In the genomic region with DNA sequence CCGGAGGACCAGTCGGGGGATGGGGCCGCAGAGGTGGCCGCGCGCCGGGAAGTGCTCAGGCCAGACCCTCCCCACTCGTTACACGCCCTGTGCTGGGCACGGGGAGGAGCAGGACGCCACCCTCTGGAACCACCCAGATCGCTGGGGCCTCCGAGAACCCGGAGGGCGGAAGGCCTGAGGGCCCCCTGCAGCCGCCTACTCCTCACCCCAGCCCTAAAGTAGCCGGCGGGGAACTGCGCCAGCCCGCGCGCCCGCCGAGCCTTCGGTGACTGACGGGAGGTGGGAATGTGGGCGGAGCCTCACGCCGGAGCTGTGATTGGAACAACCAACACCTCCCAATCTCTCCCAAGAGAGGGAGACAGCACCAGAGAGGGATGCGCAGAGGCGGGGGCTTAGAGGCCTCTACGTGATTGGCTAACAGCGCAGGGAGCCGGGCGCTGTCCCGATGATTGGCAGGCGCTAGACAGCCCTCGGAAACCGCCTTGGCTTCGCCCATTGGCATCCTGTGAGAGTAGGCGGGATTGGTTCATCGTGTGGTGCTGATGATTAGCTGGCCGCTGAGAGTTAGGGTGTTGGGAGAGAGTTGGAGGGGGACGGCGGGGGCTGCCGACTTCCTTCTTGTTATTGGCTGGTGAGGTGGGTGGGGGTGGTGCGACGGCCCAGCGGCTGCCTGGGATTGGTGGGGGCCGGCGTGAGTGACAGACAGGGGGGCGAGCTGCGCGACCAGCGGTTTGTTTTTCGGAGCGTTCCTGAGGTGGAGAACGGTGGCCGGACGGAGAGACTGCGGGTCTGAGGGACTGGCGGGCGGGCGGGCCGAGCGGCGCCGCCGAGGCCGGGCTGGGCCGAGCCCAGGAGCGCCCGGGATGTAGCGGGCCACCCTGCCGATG, we compare ENCODE assay signal across 8 cellular contexts. TPM values are rescaled to one million over a fixed set of nuclear protein-coding genes. Genes with fewer than 3 reads are reported as not detected.
A peak's percentile ranks its signal among the peaks of the same experiment; 100 is the strongest.
DNase-seq lines count a peak whose midpoint lies in the region; ATAC-seq, FAIRE-seq and TF ChIP-seq lines count a peak whose summit lies in the region.

MAP3K3 (plus strand) TSS at position 734 of the 887 bp plus-strand sequence. CDS start 343 bp downstream, outside the sequence.

- peaks cover 16% of the 10 kb centered on the region for H3K4me1 Mint-ChIP-seq in Caco-2 (ENCODE audit: low read depth, unreplicated experiment)
- H3K4me1 Mint-ChIP-seq in effector memory CD8-positive, alpha-beta T cell (ENCODE audit: low read depth in 2 of 2): peaks cover 30 to 35% of the 10 kb centered on the region in 2 donors

- H3K36me3 ChIP-seq in Caco-2 (ENCODE audit: control insufficient read depth, insufficient read depth, low read length): no peaks in the 10 kb centered on the region

- BruUV-seq in Caco-2 (replicated peaks; lab: Mats Ljungman, UMichigan): no TSS peak

- H3K27me3 Mint-ChIP-seq in Caco-2 (ENCODE audit: insufficient read depth, unreplicated experiment): peaks cover 11% of the 10 kb centered on the region
- no peaks in the 10 kb centered on the region for H3K27me3 Mint-ChIP-seq in effector memory CD8-positive, alpha-beta T cell

- peaks cover 12% of the 10 kb centered on the region for H3K36me3 Mint-ChIP-seq in Caco-2 (ENCODE audit: insufficient read depth, unreplicated experiment)
- H3K36me3 Mint-ChIP-seq in effector memory CD8-positive, alpha-beta T cell (ENCODE audit: insufficient read depth): peaks cover 7% of the 10 kb centered on the region

- TF ChIP-seq CTCF in Caco-2 (IDR thresholded peaks at IDR 0.05; ENCODE audit: insufficient read depth in 1 of 2, low read depth in 1 of 2, low read length in 1 of 2, severe bottlenecking in 1 of 2, unreplicated experiment in 1 of 2): peak in 1 of 2 experiments; percentile 3

- peak; percentile 99 to 100 for DNase-seq in Caco-2
- peak; percentile 100 for DNase-seq in HTR-8/SVneo (ENCODE audit: insufficient read length, low spot score)
- peak; percentile 100 for DNase-seq in NOMO-1 treated with dmso at 0.1 percent for 144 hours (lab: John Stamatoyannopoulos, UW; ENCODE audit: unreplicated experiment)
- DNase-seq in activated CD8-positive, alpha-beta memory T cell treated with anti-CD3 and anti-CD28 coated beads for 48 hours (ENCODE audit: low read depth in 2 of 3, low spot score in 2 of 3): peak; percentile 80 to 93 (median 84)
- peak; percentile 92 to 94 (median 93) for DNase-seq in effector memory CD8-positive, alpha-beta T cell
- peak; percentile 100 for DNase-seq in medulla oblongata (ENCODE audit: extremely low spot score)
- DNase-seq in stimulated activated CD8-positive, alpha-beta memory T cell treated with anti-CD3 and anti-CD28 coated beads, Interleukin-12 subunit alpha, Interleukin-12 subunit beta, amount 100 ng/mL, for 1 hour (ENCODE audit: low read depth): peak; percentile 94

- peak; percentile 98 for FAIRE-seq in HTR-8/SVneo (lab: Jason Lieb, UNC)

- intact Hi-C loops in Caco-2 (cut with micrococcal nuclease; ENCODE audit: unreplicated experiment): loop anchor here (1.0 to 10.0 kb wide), 4 partner anchors 72 to 223 kb away; partner anchors contain the start of genes DCAF7, SMARCD2 and STRADA

- ATAC-seq in GM21367 (IDR thresholded peaks at IDR 0.05; ENCODE audit: unreplicated experiment): peak; percentile 83
- ATAC-seq in effector memory CD8-positive, alpha-beta T cell (replicated peaks): peak; percentile 88

- no peaks in the 10 kb centered on the region for H3K9me3 Mint-ChIP-seq in Caco-2 (ENCODE audit: unreplicated experiment)
- no peaks in the 10 kb centered on the region for H3K9me3 Mint-ChIP-seq in effector memory CD8-positive, alpha-beta T cell

- H3K4me1 ChIP-seq in Caco-2: no peaks in the 10 kb centered on the region; the same call in 1 of the 2 replicates

- H3K27me3 ChIP-seq in Caco-2 (replicated peaks; ENCODE audit: control insufficient read depth, insufficient read depth, low read length): no peaks in the 10 kb centered on the region

- peak within 1 kb of the TSS; percentile 95 for H3K4me3 ChIP-seq in Caco-2 (ENCODE audit: low read depth, low read length)

- H3K27ac Mint-ChIP-seq in Caco-2 (ENCODE audit: unreplicated experiment): peak within 1 kb of the TSS; percentile 78
- H3K27ac Mint-ChIP-seq in effector memory CD8-positive, alpha-beta T cell: peak within 1 kb of the TSS; percentile 88 to 93

- CTCF ChIA-PET in Caco-2 (lab: Charles Lee): interaction anchor here (0.6 to 1.5 kb wide), 11 partner anchors 10 to 695 kb away, joined by 3 to 25 read pairs (median 5); partner anchors contain the start of gene GH1

- H3K9me3 ChIP-seq in Caco-2: no peaks in the 10 kb centered on the region

- POLR2A ChIA-PET in Caco-2 (lab: Charles Lee): interaction anchor here (0.5 to 1.4 kb wide), 19 partner anchors 8 to 1673 kb away, joined by 3 to 11 read pairs (median 4); partner anchors contain the start of genes CCDC47, CYB561, DCAF7 and TACO1

- H3K4me3 Mint-ChIP-seq in Caco-2 (ENCODE audit: unreplicated experiment): peak within 1 kb of the TSS; percentile 94
- peak within 1 kb of the TSS; percentile 94 to 97 for H3K4me3 Mint-ChIP-seq in effector memory CD8-positive, alpha-beta T cell

RNA-seq across cellular contexts. Expression of gene MAP3K3, which starts in this region (rescaled TPM):
- total RNA-seq in Caco-2 (2022): 15.3 and 16.2 TPM in 2 replicates

Comparison
In these comparisons a context has a peak if more than half of its experiments do, and no peak if none do; other contexts are left out.
1. Peak in every context shown above with its lines: DNase-seq, ATAC-seq and H3K4me3 ChIP-seq.